Comparison of ENCODE assay signal across 24 cellular contexts in the genomic region with DNA sequence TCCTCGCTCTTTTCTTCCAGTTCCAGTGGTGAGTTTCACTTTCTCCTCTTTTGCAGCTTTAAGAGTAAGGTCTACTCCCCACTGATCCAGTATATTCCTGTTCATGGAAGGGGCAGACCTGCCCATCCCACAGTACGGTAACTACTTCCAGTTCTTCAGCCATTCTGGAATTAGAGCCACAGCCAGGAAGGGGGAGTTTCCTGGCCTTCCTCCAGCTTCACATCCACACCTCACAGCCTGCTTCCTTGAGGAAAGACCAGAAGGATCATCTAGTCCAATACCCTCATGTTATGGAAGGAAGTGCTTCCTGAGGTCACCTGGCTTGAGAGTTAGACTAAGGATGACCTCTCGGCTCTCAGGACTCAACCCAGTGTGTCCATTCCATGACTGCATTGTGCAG.
DNase-seq lines count a peak whose midpoint lies in the region; ATAC-seq and TF ChIP-seq lines count a peak whose summit lies in the region.
"Had no signal": no experiment of that assay in that cellular context is flagged by ENCODE, and none has a peak within 500 bp of the region (broad histone marks: within the 10 kb centered on the region; RNA-seq: fewer than 3 reads in every experiment).

No MANE protein-coding gene starts in this region.

- H3K4me3 Mint-ChIP-seq in glutamatergic neuron (ENCODE audit: unreplicated experiment) (no peak overlapping the region), nephron progenitor cell (no peak overlapping the region), type B pancreatic cell (peak overlapping the region; percentile 33)
- H3K4me3 Mint-ChIP-seq: CD8-positive, alpha-beta T cell had no signal

- H3K27ac Mint-ChIP-seq in glutamatergic neuron (ENCODE audit: unreplicated experiment) (peak overlapping the region; percentile 36), nephron progenitor cell (peak overlapping the region; percentile 84), type B pancreatic cell (no peak overlapping the region)
- H3K27ac Mint-ChIP-seq: CD8-positive, alpha-beta T cell had no signal

- H3K36me3 Mint-ChIP-seq in glutamatergic neuron (ENCODE audit: unreplicated experiment): peaks cover 5% of the 10 kb centered on the region
- peaks cover 40% of the 10 kb centered on the region for H3K36me3 Mint-ChIP-seq in nephron progenitor cell (ENCODE audit: low read depth)
- peaks cover 14% of the 10 kb centered on the region for H3K36me3 Mint-ChIP-seq in type B pancreatic cell

- peak in 1 of 2 donors; percentile 71 for DNase-seq in cardiac muscle cell (ENCODE audit: low read depth in 1 of 2, low spot score in 1 of 2)
- no peak for DNase-seq in right atrium auricular region (ENCODE audit: low spot score)
- DNase-seq in glutamatergic neuron: no peak
- no peak for DNase-seq in nephron progenitor cell
- no peak for DNase-seq in type B pancreatic cell (ENCODE audit: extremely low spot score, unreplicated experiment)
- DNase-seq in NK-92 treated with Interleukin-12 subunit alpha and Interleukin-12 subunit beta, amount 100 ng/mL, for 24 hours (lab: John Stamatoyannopoulos, UW): no peak
- DNase-seq: ACHN; CD8-positive, alpha-beta T cell; GDM1; GOT3; KG1; NCI-H1092 treated with DMSO at 0.1 percent for 48 hours; NCI-H1436 treated with DMSO at 0.1 percent for 48 hours; NCI-H2029; NCI-H226; NCI-H510A treated with DMSO at 0.1 percent for 48 hours; NCI-H774; SIG-M5 had no signal

- no peak for TF ChIP-seq CTCF in cardiac muscle cell (IDR thresholded peaks at IDR 0.05; ENCODE audit: low read depth, low read length)
- TF ChIP-seq CTCF in right atrium auricular region (IDR thresholded peaks at IDR 0.05): no peak
- TF ChIP-seq CTCF in glutamatergic neuron (IDR thresholded peaks at IDR 0.05; ENCODE audit: partially characterized antibody, unreplicated experiment): no peak
- no peak for TF ChIP-seq CTCF in nephron progenitor cell (IDR thresholded peaks at IDR 0.05)
- TF ChIP-seq CTCF in type B pancreatic cell (conservative IDR thresholded peaks at IDR 0.05): no peak

- peaks cover 4% of the 10 kb centered on the region for H3K27me3 Mint-ChIP-seq in glutamatergic neuron (ENCODE audit: unreplicated experiment)
- no peaks in the 10 kb centered on the region for H3K27me3 Mint-ChIP-seq in nephron progenitor cell (ENCODE audit: low read depth, poor library complexity)
- no peaks in the 10 kb centered on the region for H3K27me3 Mint-ChIP-seq in type B pancreatic cell

- H3K27ac ChIP-seq in cardiac muscle cell (peak overlapping the region; percentile 71), right atrium auricular region (no peak overlapping the region)
- H3K27ac ChIP-seq: 22Rv1; BLaER1 treated with 17β-estradiol and CSF1 and Interleukin-3, amounts not matched to agents 10 nM and 100 nM; HL-60 had no signal

- H3K27me3 ChIP-seq in cardiac muscle cell: no peaks in the 10 kb centered on the region
- no peaks in the 10 kb centered on the region for H3K27me3 ChIP-seq in right atrium auricular region
- H3K27me3 ChIP-seq: BLaER1 treated with 17β-estradiol and CSF1 and Interleukin-3, amounts not matched to agents 10 nM and 100 nM had no signal

- H3K4me1 ChIP-seq in cardiac muscle cell (ENCODE audit: low read depth) (peaks cover 20% of the 10 kb centered on the region), right atrium auricular region (no peaks in the 10 kb centered on the region)

- no peaks in the 10 kb centered on the region for H3K36me3 ChIP-seq in cardiac muscle cell
- H3K36me3 ChIP-seq in right atrium auricular region: no peaks in the 10 kb centered on the region

- peaks cover 16% of the 10 kb centered on the region for H3K4me1 Mint-ChIP-seq in glutamatergic neuron (ENCODE audit: low read depth, unreplicated experiment)
- peaks cover 37% of the 10 kb centered on the region for H3K4me1 Mint-ChIP-seq in nephron progenitor cell
- peaks cover 19% of the 10 kb centered on the region for H3K4me1 Mint-ChIP-seq in type B pancreatic cell (ENCODE audit: unreplicated experiment)

- peaks cover 5% of the 10 kb centered on the region for H3K9me3 Mint-ChIP-seq in glutamatergic neuron (ENCODE audit: unreplicated experiment)
- H3K9me3 Mint-ChIP-seq in nephron progenitor cell: peaks cover 42% of the 10 kb centered on the region
- H3K9me3 Mint-ChIP-seq in type B pancreatic cell: peaks cover 17% of the 10 kb centered on the region

- no peak overlapping the region for H3K4me3 ChIP-seq in cardiac muscle cell
- no peak overlapping the region for H3K4me3 ChIP-seq in right atrium auricular region
- H3K4me3 ChIP-seq: BLaER1 treated with 17β-estradiol and CSF1 and Interleukin-3, amounts not matched to agents 10 nM and 100 nM had no signal

- ATAC-seq in HG03432 (IDR thresholded peaks at IDR 0.05; ENCODE audit: unreplicated experiment) (no peak), HG03571 (IDR thresholded peaks at IDR 0.05; ENCODE audit: unreplicated experiment) (no peak)
- ATAC-seq: CD8-positive, alpha-beta T cell; Panc1 had no signal

- no peaks in the 10 kb centered on the region for H3K9me3 ChIP-seq in cardiac muscle cell (ENCODE audit: low read depth)
- peaks cover 0 to 19% of the 10 kb centered on the region in 2 donors for H3K9me3 ChIP-seq in right atrium auricular region
